ENCODE assay signal across 8 cellular contexts in genomic region chr16:22375117-22375962, GRCh38. TPM values are rescaled to one million over a fixed set of nuclear protein-coding genes. Genes with fewer than 3 reads are reported as not detected.
DNase-seq lines count a peak whose midpoint lies in the region; ATAC-seq, FAIRE-seq and TF ChIP-seq lines count a peak whose summit lies in the region.

No MANE protein-coding gene starts in this region.

- H3K27me3 ChIP-seq in left ventricle myocardium inferior (ENCODE audit: low read depth), result no peaks in the 10 kb centered on the region
- H3K27me3 ChIP-seq in thoracic aorta (replicated peaks; ENCODE audit: insufficient read depth), result no peaks in the 10 kb centered on the region

- no peaks in the 10 kb centered on the region for H3K9me3 Mint-ChIP-seq in activated naive CD8-positive, alpha-beta T cell treated with anti-CD3 and anti-CD28 coated beads for 36 hours

- H3K27me3 Mint-ChIP-seq in activated naive CD8-positive, alpha-beta T cell treated with anti-CD3 and anti-CD28 coated beads for 36 hours, result no peaks in the 10 kb centered on the region

- no peaks in the 10 kb centered on the region for H3K9me3 ChIP-seq in left ventricle myocardium inferior (replicated peaks)
- no peaks in the 10 kb centered on the region for H3K9me3 ChIP-seq in kidney (ENCODE audit: control insufficient read depth in 1 of 2, low read length in 2 of 2)
- no peaks in the 10 kb centered on the region for H3K9me3 ChIP-seq in thoracic aorta

- H3K4me1 Mint-ChIP-seq in activated naive CD8-positive, alpha-beta T cell treated with anti-CD3 and anti-CD28 coated beads for 36 hours, result peaks cover 39% of the 10 kb centered on the region

- no peak for FAIRE-seq in kidney (lab: Jason Lieb, UNC)
- FAIRE-seq in D721Med (lab: Jason Lieb, UNC), result no peak

- H3K27ac Mint-ChIP-seq in activated naive CD8-positive, alpha-beta T cell treated with anti-CD3 and anti-CD28 coated beads for 36 hours, result peak overlapping the region; percentile 45

- peak overlapping the region; percentile 84 for H3K27ac ChIP-seq in left ventricle myocardium inferior (replicated peaks)
- peak overlapping the region; percentile 32 to 78 for H3K27ac ChIP-seq in kidney (ENCODE audit: low read depth in 2 of 2, low read length in 2 of 2)
- H3K27ac ChIP-seq in thoracic aorta, result peak overlapping the region; percentile 42 to 72

- H3K4me1 ChIP-seq in left ventricle myocardium inferior (peaks cover 44% of the 10 kb centered on the region), kidney (ENCODE audit: control insufficient read depth in 1 of 2, insufficient read depth in 1 of 2, low read depth in 1 of 2, low read length in 2 of 2) (peaks cover 13 to 21% of the 10 kb centered on the region in 2 donors), thoracic aorta (ENCODE audit: control insufficient read depth in 1 of 2, low read depth in 2 of 2) (peaks cover 2 to 31% of the 10 kb centered on the region in 2 donors)

- DNase-seq in left ventricle myocardium inferior (no peak), Right ventricle myocardium superior (no peak), kidney (no peak), thoracic aorta (ENCODE audit: low spot score) (no peak), NCI-H2196 treated with DMSO at 0.1 percent for 48 hours (lab: John Stamatoyannopoulos, UW; ENCODE audit: unreplicated experiment) (no peak), D721Med (ENCODE audit: insufficient read length, low spot score) (no peak)
- DNase-seq in activated naive CD8-positive, alpha-beta T cell treated with anti-CD3 and anti-CD28 coated beads for 36 hours, result no peak

- no peaks in the 10 kb centered on the region for H3K36me3 ChIP-seq in left ventricle myocardium inferior
- no peaks in the 10 kb centered on the region for H3K36me3 ChIP-seq in kidney (ENCODE audit: control insufficient read depth in 1 of 2, insufficient read depth in 2 of 2, low read length in 2 of 2)
- no peaks in the 10 kb centered on the region for H3K36me3 ChIP-seq in thoracic aorta

- H3K4me3 Mint-ChIP-seq in activated naive CD8-positive, alpha-beta T cell treated with anti-CD3 and anti-CD28 coated beads for 36 hours, result peak overlapping the region; percentile 94

- ATAC-seq in Right ventricle myocardium superior (ENCODE audit: poor library complexity) (no peak), thoracic aorta (ENCODE audit: insufficient number of reproducible peaks, low FRiP score, low read depth) (no peak), GM18858 (IDR thresholded peaks at IDR 0.05; ENCODE audit: unreplicated experiment) (no peak)

- peaks cover 30% of the 10 kb centered on the region for H3K36me3 Mint-ChIP-seq in activated naive CD8-positive, alpha-beta T cell treated with anti-CD3 and anti-CD28 coated beads for 36 hours

- H3K9ac ChIP-seq in kidney (ENCODE audit: low read length in 2 of 2), result peak overlapping the region; percentile 4 to 59

- H3K4me3 ChIP-seq in left ventricle myocardium inferior (peak overlapping the region; percentile 89), kidney (ENCODE audit: low read length in 2 of 2) (peak overlapping the region; percentile 32 to 84), thoracic aorta (peak overlapping the region; percentile 79)

- no peak for TF ChIP-seq CTCF in left ventricle myocardium inferior (IDR thresholded peaks at IDR 0.05; ENCODE audit: borderline replicate concordance)
- no peak for TF ChIP-seq CTCF in kidney (IDR thresholded peaks at IDR 0.05; ENCODE audit: borderline replicate concordance, extremely low read depth, insufficient read depth)
- no peak for TF ChIP-seq CTCF in thoracic aorta (IDR thresholded peaks at IDR 0.05)
- no peak for TF ChIP-seq CTCF in D721Med (IDR thresholded peaks at IDR 0.05; ENCODE audit: insufficient read depth, missing control alignments)

- intact Hi-C loops in left ventricle myocardium inferior (cut with micrococcal nuclease), result no loop called here
- intact Hi-C loops in Right ventricle myocardium superior (cut with DNase I), result no loop called here
- intact Hi-C loops in kidney (cut with DNase I), result no loop called here

RNA-seq across cellular contexts. Expression of gene CDR2, which starts 0.9 kb away (rescaled TPM):
- total RNA-seq in left ventricle myocardium inferior (6.8 TPM), Right ventricle myocardium superior (5.2 TPM), kidney (29.6 TPM), thoracic aorta (10 to 100 TPM; 41.2 to 55.0 TPM)
- 10 to 100 TPM; 31.6 to 34.7 TPM for total RNA-seq in activated naive CD8-positive, alpha-beta T cell treated with anti-CD3 and anti-CD28 coated beads for 36 hours
- 14.4 TPM for polyA plus RNA-seq in kidney (ENCODE audit: insufficient read depth, low read depth, low replicate concordance)
